14 cellular contexts compared by ENCODE assay signal in genomic region chr5:77777281-77777892, GRCh38. TPM values are rescaled to one million over a fixed set of nuclear protein-coding genes. Genes with fewer than 3 reads are reported as not detected.
DNase-seq lines count a peak whose midpoint lies in the region; ATAC-seq and TF ChIP-seq lines count a peak whose summit lies in the region.
"Had no signal": no experiment of that assay in that cellular context is flagged by ENCODE, and none has a peak within 500 bp of the region (broad histone marks: within the 10 kb centered on the region; RNA-seq: fewer than 3 reads in every experiment).

No MANE protein-coding gene starts in this region.

- H3K4me3 ChIP-seq in IMR-90 (ENCODE audit: insufficient read depth, low read depth, low read length) (no peak overlapping the region), SK-N-SH (ENCODE audit: low read depth in 2 of 2, low read length in 1 of 2) (no peak overlapping the region)
- H3K4me3 ChIP-seq: thyroid gland had no signal

- H2BK5ac ChIP-seq in IMR-90 (ENCODE audit: low read depth, low read length, poor library complexity, severe bottlenecking): no peak overlapping the region

- H3K27ac Mint-ChIP-seq in activated naive CD8-positive, alpha-beta T cell: peak overlapping the region; percentile 55
- peak overlapping the region in 7 of 10 donors; percentile 12 to 78 (median 48) for H3K27ac Mint-ChIP-seq in naive thymus-derived CD8-positive, alpha-beta T cell
- no peak overlapping the region for H3K27ac Mint-ChIP-seq in T-helper 2 cell treated with Interferon-gamma antibody and Interleukin-4, amounts not matched to agents 5 μg/mL and 100 μg/mL, for 36 hours

- H3K9me3 ChIP-seq in IMR-90 (ENCODE audit: control insufficient read depth, insufficient read depth, low read length) (no peaks in the 10 kb centered on the region), SK-N-SH (no peaks in the 10 kb centered on the region)
- H3K9me3 ChIP-seq: thyroid gland had no signal

- H3K36me3 ChIP-seq in IMR-90 (ENCODE audit: control insufficient read depth, insufficient read depth, low read length): no peaks in the 10 kb centered on the region
- H3K36me3 ChIP-seq in SK-N-SH (replicated peaks in 1 of 2; ENCODE audit: control insufficient read depth in 1 of 2, insufficient read depth in 2 of 2, low read length in 1 of 2): peaks cover 0 to 10% of the 10 kb centered on the region in 2 experiments
- H3K36me3 ChIP-seq: thyroid gland had no signal

- H3K27me3 ChIP-seq in IMR-90 (ENCODE audit: control insufficient read depth, insufficient read depth, low read length): no peaks in the 10 kb centered on the region
- no peaks in the 10 kb centered on the region for H3K27me3 ChIP-seq in SK-N-SH (ENCODE audit: insufficient read depth)
- H3K27me3 ChIP-seq: thyroid gland had no signal

- TF ChIP-seq CTCF in IMR-90 (conservative IDR thresholded peaks at IDR 0.05; ENCODE audit: low read depth, low read length): no peak
- no peak for TF ChIP-seq CTCF in SK-N-SH (IDR thresholded peaks at IDR 0.05)

- H3K4me3 Mint-ChIP-seq in activated naive CD8-positive, alpha-beta T cell: peak overlapping the region; percentile 38
- H3K4me3 Mint-ChIP-seq in naive thymus-derived CD8-positive, alpha-beta T cell: peak overlapping the region; percentile 6 to 93 (median 45)
- H3K4me3 Mint-ChIP-seq in T-helper 2 cell treated with Interferon-gamma antibody and Interleukin-4, amounts not matched to agents 5 μg/mL and 100 μg/mL, for 36 hours: no peak overlapping the region

- no peak for ATAC-seq in IMR-90 (ENCODE audit: low read depth)
- ATAC-seq in naive thymus-derived CD8-positive, alpha-beta T cell: no peak

- no peak overlapping the region for H3K18ac ChIP-seq in IMR-90 (ENCODE audit: low read depth, low read length)

- H3K4ac ChIP-seq in IMR-90 (ENCODE audit: low read depth, low read length): no peak overlapping the region

- H4K8ac ChIP-seq in IMR-90 (ENCODE audit: low read depth in 2 of 2, low read length in 2 of 2): no peak overlapping the region

- H3K79me2 ChIP-seq in SK-N-SH (ENCODE audit: insufficient read depth): peaks cover 35% of the 10 kb centered on the region

- CTCF ChIA-PET in IMR-90 (lab: Yijun Ruan, JAX): interaction anchor here (0.5 kb wide), 1 partner anchor 115 kb away, joined by 5 read pairs; no protein-coding TSS in a partner anchor
- CTCF ChIA-PET in SK-N-SH (lab: Yijun Ruan, JAX): interaction anchor here (0.8 kb wide), 1 partner anchor 62 kb away, joined by 3 read pairs; no protein-coding TSS in a partner anchor

- no TSS peak for BruUV-seq in IMR-90 (replicated peaks; lab: Mats Ljungman, UMichigan)

- no peak overlapping the region for H4K91ac ChIP-seq in IMR-90 (ENCODE audit: insufficient read depth, low read depth, low read length)

- 0 out of 2 replicates have a peak, but pooled peaks cover 3% of the 10 kb centered on the region for H3K9me1 ChIP-seq in IMR-90 (ENCODE audit: insufficient read depth, low read length)

- H3K9ac ChIP-seq in IMR-90 (ENCODE audit: low read depth, low read length) (no peak overlapping the region), SK-N-SH (no peak overlapping the region)

- H3K36me3 Mint-ChIP-seq in activated naive CD8-positive, alpha-beta T cell: peaks cover 8% of the 10 kb centered on the region
- peaks cover 0 to 13% (median 0%) of the 10 kb centered on the region in 3 donors for H3K36me3 Mint-ChIP-seq in naive thymus-derived CD8-positive, alpha-beta T cell
- H3K36me3 Mint-ChIP-seq in T-helper 2 cell treated with Interferon-gamma antibody and Interleukin-4, amounts not matched to agents 5 μg/mL and 100 μg/mL, for 36 hours (ENCODE audit: low read depth): peaks cover 8% of the 10 kb centered on the region

- no peak overlapping the region for H4K5ac ChIP-seq in IMR-90 (ENCODE audit: low read depth, low read length)

- intact Hi-C loops in IMR-90 (cut with micrococcal nuclease): loop anchor here (5.0 to 10.0 kb wide), 2 partner anchors 230 to 1457 kb away; partner anchors contain the start of gene JMY

- POLR2A ChIA-PET in IMR-90 (lab: Charles Lee; ENCODE audit: unreplicated experiment) (no interaction called here), SK-N-SH (lab: Yijun Ruan, JAX) (no interaction called here)
- POLR2A ChIA-PET in naive thymus-derived CD8-positive, alpha-beta T cell (lab: Charles Lee): interaction anchor here (0.8 kb wide), 1 partner anchor 285 kb away, joined by 3 read pairs; the partner anchor contains the start of gene WDR41

- H3F3A ChIP-seq in SK-N-SH (replicated peaks; ENCODE audit: insufficient read depth): peaks cover 5% of the 10 kb centered on the region

- H2BK20ac ChIP-seq in IMR-90 (ENCODE audit: low read depth, low read length): no peak overlapping the region

- TF ChIP-seq RAD21 in IMR-90 (IDR thresholded peaks at IDR 0.05; ENCODE audit: low read length) (no peak), SK-N-SH (IDR thresholded peaks at IDR 0.05; ENCODE audit: low read length) (no peak)

- H3K4me1 ChIP-seq in IMR-90 (ENCODE audit: control insufficient read depth, insufficient read depth, low read length) (peaks cover 6% of the 10 kb centered on the region; the same call in 1 of the 2 replicates), SK-N-SH (ENCODE audit: control insufficient read depth in 1 of 2, insufficient read depth in 2 of 2, low read depth in 1 of 2, low read length in 1 of 2) (peaks cover 0 to 14% of the 10 kb centered on the region in 2 experiments; a peak in 3 of 4 replicates)

- H2AK5ac ChIP-seq in IMR-90 (ENCODE audit: low read depth, low read length): no peak overlapping the region

- DNase-seq in Caki2 (ENCODE audit: low read depth) (peak; percentile 25), IMR-90 (peak; percentile 49), ecto neural progenitor cell (ENCODE audit: low spot score) (no peak), SK-N-SH (no peak)
- DNase-seq in naive thymus-derived CD8-positive, alpha-beta T cell: no peak
- no peak for DNase-seq in T-helper 2 cell treated with Interferon-gamma antibody and Interleukin-4, amounts not matched to agents 5 μg/mL and 100 μg/mL, for 36 hours (ENCODE audit: low spot score)
- no peak for DNase-seq in stimulated activated naive CD4-positive, alpha-beta T cell treated with Interleukin-2 at 50 U/mL for 16 hours (lab: John Stamatoyannopoulos, UW)
- DNase-seq: activated CD4-positive, CD25-positive, alpha-beta regulatory T cell; NCI-H1048; NCI-H446; SHP77; thyroid gland had no signal

- no peaks in the 10 kb centered on the region for H3K9me3 Mint-ChIP-seq in activated naive CD8-positive, alpha-beta T cell (ENCODE audit: low read depth)
- H3K9me3 Mint-ChIP-seq in naive thymus-derived CD8-positive, alpha-beta T cell: no peaks in the 10 kb centered on the region
- no peaks in the 10 kb centered on the region for H3K9me3 Mint-ChIP-seq in T-helper 2 cell treated with Interferon-gamma antibody and Interleukin-4, amounts not matched to agents 5 μg/mL and 100 μg/mL, for 36 hours
- H3K9me3 Mint-ChIP-seq: dendritic cell treated with granulocyte-macrophage colony-stimulating factor and Interleukin-4, amounts not matched to agents 40 ng/mL and 50 ng/mL, for 4 days had no signal

- no peak for TF ChIP-seq EP300 in SK-N-SH (IDR thresholded peaks at IDR 0.05; ENCODE audit: borderline replicate concordance in 1 of 2, low read depth in 1 of 2, low read length in 1 of 2)

- H3K4me1 Mint-ChIP-seq in activated naive CD8-positive, alpha-beta T cell (ENCODE audit: low read depth): peaks cover 37% of the 10 kb centered on the region
- peaks cover 22 to 37% (median 32%) of the 10 kb centered on the region in 4 donors for H3K4me1 Mint-ChIP-seq in naive thymus-derived CD8-positive, alpha-beta T cell
- H3K4me1 Mint-ChIP-seq in T-helper 2 cell treated with Interferon-gamma antibody and Interleukin-4, amounts not matched to agents 5 μg/mL and 100 μg/mL, for 36 hours (ENCODE audit: low read depth): peaks cover 42% of the 10 kb centered on the region

- dilution Hi-C loops in IMR-90 (cut with HindIII; ENCODE audit: low sequenced_read_pairs, unreplicated experiment): no loop called here

- H2AK9ac ChIP-seq in IMR-90 (replicated peaks; ENCODE audit: low read depth, low read length, poor library complexity): no peak overlapping the region

- no CpG with 5 or more reads among the region's 11 CpGs for WGBS in IMR-90 (ENCODE audit: extremely low coverage in 2 of 2, insufficient read length in 1 of 2), 2 experiments
- WGBS in SK-N-SH (ENCODE audit: low lambda C conversion rate): 82% methylated on average over 11 of the region's 11 CpGs

- no peak for TF ChIP-seq POLR2A in IMR-90 (IDR thresholded peaks at IDR 0.05; ENCODE audit: low read depth, low read length)

- in situ Hi-C loops in Caki2 (cut with HindIII; ENCODE audit: low pct_unique_long_range_greater_than_20kb, low sequenced_read_pairs) (no loop called here), IMR-90 (cut with MboI; ENCODE audit: low sequenced_read_pairs) (no loop called here)

- no peaks in the 10 kb centered on the region for H3K27me3 Mint-ChIP-seq in activated naive CD8-positive, alpha-beta T cell
- H3K27me3 Mint-ChIP-seq in naive thymus-derived CD8-positive, alpha-beta T cell: peaks cover 0 to 2% (median 0%) of the 10 kb centered on the region in 5 donors
- no peaks in the 10 kb centered on the region for H3K27me3 Mint-ChIP-seq in T-helper 2 cell treated with Interferon-gamma antibody and Interleukin-4, amounts not matched to agents 5 μg/mL and 100 μg/mL, for 36 hours (ENCODE audit: low read depth)
- H3K27me3 Mint-ChIP-seq: dendritic cell treated with granulocyte-macrophage colony-stimulating factor and Interleukin-4, amounts not matched to agents 40 ng/mL and 50 ng/mL, for 4 days had no signal

- H3K9me2 ChIP-seq in SK-N-SH: no peaks in the 10 kb centered on the region

- H3K27ac ChIP-seq in IMR-90 (ENCODE audit: insufficient read depth, low read length): no peak overlapping the region
- no peak overlapping the region for H3K27ac ChIP-seq in SK-N-SH (ENCODE audit: low read depth in 2 of 2, low read length in 1 of 2)
- H3K27ac ChIP-seq: thyroid gland had no signal

- no peak overlapping the region for H2AFZ ChIP-seq in IMR-90 (replicated peaks; ENCODE audit: low read length, poor library complexity)
- H2AFZ ChIP-seq in SK-N-SH (ENCODE audit: low read depth): no peak overlapping the region

- H2BK15ac ChIP-seq in IMR-90 (ENCODE audit: low read depth, low read length): no peak overlapping the region

- no peak overlapping the region for H3K23ac ChIP-seq in IMR-90 (ENCODE audit: low read depth, low read length)

- no peak overlapping the region for H3K56ac ChIP-seq in IMR-90 (ENCODE audit: extremely low read depth, insufficient read depth, low read length)

- H3K4me2 ChIP-seq in IMR-90 (ENCODE audit: low read depth, low read length): no peak overlapping the region
- H3K4me2 ChIP-seq in SK-N-SH: no peak overlapping the region

- peaks cover 27% of the 10 kb centered on the region for H4K20me1 ChIP-seq in IMR-90 (ENCODE audit: insufficient read depth, low read length)
- H4K20me1 ChIP-seq in SK-N-SH (ENCODE audit: insufficient read depth): peaks cover 32% of the 10 kb centered on the region

- peaks cover 7 to 27% of the 10 kb centered on the region in 2 experiments; a peak in 3 of 4 replicates for H3K79me1 ChIP-seq in IMR-90 (ENCODE audit: low read depth in 1 of 2, low read length in 2 of 2)

- no peak overlapping the region for H2BK120ac ChIP-seq in IMR-90 (ENCODE audit: low read depth, low read length)

- H3K14ac ChIP-seq in IMR-90 (replicated peaks; ENCODE audit: low read depth, low read length): no peak overlapping the region

RNA-seq across cellular contexts. Expression of gene TBCA, which starts 1.2 kb away (rescaled TPM):
- 163 and 337 TPM in 2 replicates for total RNA-seq in Caki2 (2014; rRNA removed; shearing (Covaris generic); ENCODE audit: low replicate concordance)
- 6.1 and 28.6 TPM in 2 replicates for total RNA-seq in IMR-90 (2012; rRNA removed)
- polyA plus RNA-seq in IMR-90 (2012; rRNA removed) (128 and 137 TPM in 2 replicates), SK-N-SH (2012; rRNA removed) (142 and 199 TPM in 2 replicates)
- 23.8 and 51.1 TPM in 2 replicates for polyA plus RNA-seq in IMR-90 (2012; cell fraction: cytosol; rRNA removed)
- 5.0 and 36.0 TPM in 2 replicates for polyA plus RNA-seq in IMR-90 (2012; cell fraction: nucleus; rRNA removed; ENCODE audit: low replicate concordance)
- 100 to 1,000 TPM; 134 to 142 TPM for total RNA-seq in naive thymus-derived CD8-positive, alpha-beta T cell
- polyA plus RNA-seq in naive thymus-derived CD8-positive, alpha-beta T cell: 100 to 1,000 TPM; 169 to 218 (median 191) TPM
- 233 and 412 TPM in 2 replicates for polyA plus RNA-seq in SK-N-SH (2012; cell fraction: cytosol; rRNA removed)
- 49.2 and 52.3 TPM in 2 replicates for polyA plus RNA-seq in SK-N-SH (2012; cell fraction: nucleus; rRNA removed)

Comparison
In these comparisons a context has a peak if more than half of its experiments do, and no peak if none do; other contexts are left out.
1. DNase-seq: peak in Caki2 (single experiment) and IMR-90 (single experiment); none in naive thymus-derived CD8-positive, alpha-beta T cell (0 of 10), ecto neural progenitor cell (single experiment), T-helper 2 cell treated with Interferon-gamma antibody and Interleukin-4, amounts not matched to agents 5 μg/mL and 100 μg/mL, for 36 hours (single experiment), stimulated activated naive CD4-positive, alpha-beta T cell treated with Interleukin-2 at 50 U/mL for 16 hours (single experiment) and SK-N-SH (single experiment).